ENCODE assay signal across 8 cellular contexts in the genomic region with DNA sequence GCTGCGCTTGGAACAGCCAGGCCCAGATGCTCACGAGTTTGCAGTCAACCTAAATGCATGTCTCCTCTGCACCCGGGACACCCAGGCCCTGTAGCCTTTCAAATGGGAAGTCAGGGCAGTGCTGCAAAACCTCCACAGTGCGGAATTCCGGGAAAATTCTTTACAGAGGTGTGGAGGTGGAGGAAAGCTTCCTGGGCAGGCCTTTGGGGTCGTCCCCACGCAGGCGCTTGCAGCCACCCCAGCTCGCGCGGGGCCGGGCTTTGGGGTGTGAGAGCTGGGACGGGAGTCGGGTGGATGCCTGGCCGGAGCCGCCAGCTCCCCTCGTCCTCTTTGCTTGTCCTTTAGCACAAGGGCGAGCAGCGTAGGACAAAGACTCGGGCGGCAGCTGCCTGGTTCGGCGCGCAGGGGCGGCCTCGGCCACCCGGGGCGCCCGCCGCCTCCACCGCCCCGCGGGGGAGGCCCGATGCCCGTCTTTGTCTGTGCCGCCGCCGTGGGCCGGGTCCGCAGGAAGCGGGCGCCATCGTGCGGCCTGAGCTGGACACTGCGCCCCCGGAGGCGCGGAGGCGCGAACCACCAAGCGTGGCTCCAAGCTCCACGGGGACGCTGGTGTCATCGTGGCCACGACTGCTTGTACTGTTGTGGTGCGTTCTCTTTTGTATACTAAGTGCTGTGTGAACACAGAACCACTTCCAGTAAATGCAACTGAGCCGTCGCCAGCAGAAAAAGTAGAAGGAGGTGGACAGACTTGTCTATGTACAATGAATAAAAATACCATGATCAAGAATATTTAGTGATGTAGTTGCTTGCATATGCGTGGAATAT. TPM values are rescaled to one million over a fixed set of nuclear protein-coding genes. Genes with fewer than 3 reads are reported as not detected.
A peak's percentile ranks its signal among the peaks of the same experiment; 100 is the strongest.
DNase-seq lines count a peak whose midpoint lies in the region; ATAC-seq and TF ChIP-seq lines count a peak whose summit lies in the region.

No MANE protein-coding gene starts in this region.

- WGBS in esophagus squamous epithelium, 2 donors: 9 to 10% methylated on average over 11 to 13 of the region's 59 CpGs

- H3K4me1 Mint-ChIP-seq in naive B cell: peaks cover 4 to 7% (median 4%) of the 10 kb centered on the region in 3 donors
- H3K4me1 Mint-ChIP-seq in stimulated activated memory B cell treated with anti-CD40 and anti-IgM and Interleukin-4, amounts not matched to agents 10 μg/mL and 1 μg/mL and 100 μg/mL, for 72 hours: peaks cover 5% of the 10 kb centered on the region

- peak; percentile 80 to 97 (median 88) for TF ChIP-seq CTCF in esophagus squamous epithelium (IDR thresholded peaks at IDR 0.05)

- intact Hi-C loops in esophagus squamous epithelium (cut with DNase I): loop anchor here (10.0 kb wide), 1 partner anchor 1817 kb away; no protein-coding TSS in a partner anchor

- H3K9me3 ChIP-seq in esophagus squamous epithelium: no peaks in the 10 kb centered on the region

- no peak overlapping the region for H3K27ac ChIP-seq in esophagus squamous epithelium

- no peaks in the 10 kb centered on the region for H3K36me3 ChIP-seq in esophagus squamous epithelium

- peak; percentile 97 for ATAC-seq in GM19025 (IDR thresholded peaks at IDR 0.05; ENCODE audit: low read depth, unreplicated experiment)
- peak; percentile 93 for ATAC-seq in HG03280 (IDR thresholded peaks at IDR 0.05; ENCODE audit: unreplicated experiment)
- peak; percentile 98 for ATAC-seq in naive B cell (ENCODE audit: low read depth in 2 of 2)
- ATAC-seq in stimulated activated memory B cell treated with anti-CD40 and anti-IgM and Interleukin-4, amounts not matched to agents 10 μg/mL and 1 μg/mL and 100 μg/mL, for 72 hours: peak; percentile 95

- H3K4me3 ChIP-seq in esophagus squamous epithelium: peak overlapping the region; percentile 28 to 62 (median 44)

- H3K4me1 ChIP-seq in esophagus squamous epithelium: peaks cover 0 to 21% (median 0%) of the 10 kb centered on the region in 3 donors

- no peaks in the 10 kb centered on the region for H3K36me3 Mint-ChIP-seq in naive B cell
- H3K36me3 Mint-ChIP-seq in stimulated activated memory B cell treated with anti-CD40 and anti-IgM and Interleukin-4, amounts not matched to agents 10 μg/mL and 1 μg/mL and 100 μg/mL, for 72 hours: no peaks in the 10 kb centered on the region

- H3K27me3 Mint-ChIP-seq in naive B cell: peaks cover 0 to 18% (median 7%) of the 10 kb centered on the region in 3 donors
- peaks cover 22% of the 10 kb centered on the region for H3K27me3 Mint-ChIP-seq in stimulated activated memory B cell treated with anti-CD40 and anti-IgM and Interleukin-4, amounts not matched to agents 10 μg/mL and 1 μg/mL and 100 μg/mL, for 72 hours

- H3K9me3 Mint-ChIP-seq in naive B cell: no peaks in the 10 kb centered on the region
- no peaks in the 10 kb centered on the region for H3K9me3 Mint-ChIP-seq in stimulated activated memory B cell treated with anti-CD40 and anti-IgM and Interleukin-4, amounts not matched to agents 10 μg/mL and 1 μg/mL and 100 μg/mL, for 72 hours

- DNase-seq in C1 segment of cervical spinal cord (lab: John Stamatoyannopoulos, UW) (peak in 11 of 14 donors; percentile 6 to 75 (median 34)), NOMO-1 (lab: John Stamatoyannopoulos, UW; ENCODE audit: unreplicated experiment in 2 of 2) (peak; percentile 57 to 74), activated T-cell treated with anti-CD3 and anti-CD28 coated beads for 48 hours (ENCODE audit: low read depth) (peak; percentile 73), esophagus squamous epithelium (lab: John Stamatoyannopoulos, UW) (peak; percentile 5), naive B cell (peak; percentile 84)

- peak overlapping the region in 1 of 6 donors; percentile 44 for H3K27ac Mint-ChIP-seq in naive B cell
- H3K27ac Mint-ChIP-seq in stimulated activated memory B cell treated with anti-CD40 and anti-IgM and Interleukin-4, amounts not matched to agents 10 μg/mL and 1 μg/mL and 100 μg/mL, for 72 hours: peak overlapping the region; percentile 49

- H3K27me3 ChIP-seq in esophagus squamous epithelium: peaks cover 0 to 52% (median 0%) of the 10 kb centered on the region in 4 donors

- H3K4me3 Mint-ChIP-seq in naive B cell: peak overlapping the region in 7 of 8 donors; percentile 35 to 86 (median 73)
- peak overlapping the region; percentile 75 for H3K4me3 Mint-ChIP-seq in stimulated activated memory B cell treated with anti-CD40 and anti-IgM and Interleukin-4, amounts not matched to agents 10 μg/mL and 1 μg/mL and 100 μg/mL, for 72 hours

- TF ChIP-seq POLR2A in esophagus squamous epithelium (IDR thresholded peaks at IDR 0.05): no peak

RNA-seq across cellular contexts. Expression of a gene that starts 28.2 kb away (rescaled TPM):
- 10 to 100 TPM; 23.9 to 46.2 (median 33.8) TPM for total RNA-seq in esophagus squamous epithelium
- 100 to 1,000 TPM; 152 to 246 (median 192) TPM for polyA plus RNA-seq in naive B cell (ENCODE audit: low read depth in 6 of 6)

Comparison
In these comparisons a context has a peak if more than half of its experiments do, and no peak if none do; other contexts are left out.
1. DNase-seq: peak in every context shown above with its lines; median percentile 84 in naive B cell; 73 in activated T-cell treated with anti-CD3 and anti-CD28 coated beads for 48 hours; 66 in NOMO-1; 34 in C1 segment of cervical spinal cord; 5 in esophagus squamous epithelium.